8 cellular contexts compared by ENCODE assay signal in genomic region chr12:14769462-14769836, GRCh38. TPM values are rescaled to one million over a fixed set of nuclear protein-coding genes. Genes with fewer than 3 reads are reported as not detected.
A peak's percentile ranks its signal among the peaks of the same experiment; 100 is the strongest.
DNase-seq lines count a peak whose midpoint lies in the region; ATAC-seq and TF ChIP-seq lines count a peak whose summit lies in the region.

No MANE protein-coding gene starts in this region.

- in situ Hi-C loops in SK-MEL-5 (cut with HindIII; ENCODE audit: low pct_unique_long_range_greater_than_20kb, low sequenced_read_pairs) = no loop called here

- H3F3A ChIP-seq in GM23338 (replicated peaks; ENCODE audit: low read depth) (0 out of 2 replicates have a peak, but pooled peaks cover 5% of the 10 kb centered on the region), neural cell (ENCODE audit: insufficient read depth, low read length, poor library complexity, severe bottlenecking) (no peaks in the 10 kb centered on the region)

- no peak for TF ChIP-seq RAD21 in neural cell (conservative IDR thresholded peaks at IDR 0.05)

- H4K20me1 ChIP-seq in GM23338 (replicated peaks; ENCODE audit: insufficient read depth) (no peaks in the 10 kb centered on the region; the same call in 1 of the 2 replicates), neural cell (ENCODE audit: insufficient read depth) (no peaks in the 10 kb centered on the region)

- TF ChIP-seq CTCF in GM23338 (conservative IDR thresholded peaks at IDR 0.05; ENCODE audit: low read depth in 2 of 2) = peak in 1 of 2 experiments; percentile 68; a peak in 2 of 4 replicates
- TF ChIP-seq CTCF in esophagus muscularis mucosa (IDR thresholded peaks at IDR 0.05) = no peak
- TF ChIP-seq CTCF in neural cell (IDR thresholded peaks at IDR 0.05; ENCODE audit: poor library complexity, severe bottlenecking) = no peak

- DNase-seq in ELF-1 (ENCODE audit: low read depth, low spot score) (peak; percentile 89), GM23338 (ENCODE audit: low spot score) (peak; percentile 90), SK-MEL-5 (ENCODE audit: low read depth, low spot score) (peak; percentile 37), esophagus muscularis mucosa (ENCODE audit: extremely low spot score) (no peak), MV-4-11 (lab: John Stamatoyannopoulos, UW) (no peak)
- no peak for DNase-seq in stimulated activated CD4-positive, alpha-beta T cell treated with anti-CD3 and anti-CD28 coated beads, Interleukin-4, amount 100 ng/mL, for 1 hour

- H3K4me3 ChIP-seq in GM23338 (peak overlapping the region; percentile 82), esophagus muscularis mucosa (peak overlapping the region; percentile 74 to 85 (median 80)), neural cell (ENCODE audit: low read length) (peak overlapping the region; percentile 72)

- H3K4me2 ChIP-seq in GM23338 (peak overlapping the region; percentile 72), neural cell (ENCODE audit: low read length) (peak overlapping the region; percentile 15)

- ATAC-seq in GM23338 = peak; percentile 35
- ATAC-seq in GM21825 (IDR thresholded peaks at IDR 0.05; ENCODE audit: unreplicated experiment) = no peak

- peaks cover 54% of the 10 kb centered on the region for H3K36me3 Mint-ChIP-seq in GM23338 (ENCODE audit: low read depth)

- H3K9ac ChIP-seq in neural cell (ENCODE audit: low read length) = peak overlapping the region; percentile 74

- 8% methylated on average over 19 of the region's 19 CpGs for WGBS in esophagus muscularis mucosa

- H3K36me3 ChIP-seq in GM23338 (ENCODE audit: insufficient read depth) (no peaks in the 10 kb centered on the region), esophagus muscularis mucosa (no peaks in the 10 kb centered on the region), neural cell (ENCODE audit: insufficient read depth, low read length) (no peaks in the 10 kb centered on the region)

- H3K9me3 Mint-ChIP-seq in GM23338 = peaks cover 32% of the 10 kb centered on the region

- H2AFZ ChIP-seq in GM23338 = no peak overlapping the region
- no peak overlapping the region for H2AFZ ChIP-seq in neural cell (ENCODE audit: low read depth, low read length)

- H3K4me3 Mint-ChIP-seq in GM23338 = peak overlapping the region; percentile 98

- intact Hi-C loops in esophagus muscularis mucosa (cut with DNase I) = loop anchor here (5.0 kb wide), 1 partner anchor 33 kb away; the partner anchor contains the start of genes C12orf60 and WBP11

- H3K27ac ChIP-seq in GM23338 (ENCODE audit: low read depth) (peak overlapping the region; percentile 93), esophagus muscularis mucosa (replicated peaks in 1 of 4) (peak overlapping the region; percentile 93 to 98 (median 94)), neural cell (ENCODE audit: low read length) (peak overlapping the region; percentile 78)

- no peaks in the 10 kb centered on the region for H3K9me3 ChIP-seq in esophagus muscularis mucosa
- H3K9me3 ChIP-seq in neural cell (ENCODE audit: low read length) = no peaks in the 10 kb centered on the region

- no peaks in the 10 kb centered on the region for H3K9me2 ChIP-seq in GM23338 (ENCODE audit: insufficient read depth)
- H3K9me2 ChIP-seq in neural cell (ENCODE audit: insufficient read depth, low read length) = no peaks in the 10 kb centered on the region

- peaks cover 36% of the 10 kb centered on the region for H3K27me3 Mint-ChIP-seq in GM23338 (ENCODE audit: insufficient read depth, low read depth, poor library complexity)

- H3K79me2 ChIP-seq in GM23338 (replicated peaks; ENCODE audit: insufficient read depth) (peaks cover 49% of the 10 kb centered on the region), neural cell (replicated peaks; ENCODE audit: insufficient read depth, low read length) (no peaks in the 10 kb centered on the region)

- peak overlapping the region; percentile 100 for H3K27ac Mint-ChIP-seq in GM23338

- TF ChIP-seq EP300 in esophagus muscularis mucosa (IDR thresholded peaks at IDR 0.05) (no peak), neural cell (conservative IDR thresholded peaks at IDR 0.05; ENCODE audit: poor library complexity, severe bottlenecking) (no peak)

- H3K4me1 ChIP-seq in GM23338 (ENCODE audit: insufficient read depth) (peaks cover 6% of the 10 kb centered on the region), esophagus muscularis mucosa (peaks cover 5 to 40% (median 37%) of the 10 kb centered on the region in 4 donors)

- H3K27me3 ChIP-seq in GM23338 (ENCODE audit: insufficient read depth) = no peaks in the 10 kb centered on the region
- H3K27me3 ChIP-seq in esophagus muscularis mucosa = no peaks in the 10 kb centered on the region
- peaks cover 26% of the 10 kb centered on the region for H3K27me3 ChIP-seq in neural cell (ENCODE audit: insufficient read depth, low read depth, low read length)

- no peak for TF ChIP-seq POLR2A in esophagus muscularis mucosa (IDR thresholded peaks at IDR 0.05; ENCODE audit: low read depth)

- H3K4me1 Mint-ChIP-seq in GM23338 = peaks cover 23% of the 10 kb centered on the region

TF ChIP-seq in GM23338, 12 proteins besides CTCF, POLR2A, EP300 and RAD21:
- TF ChIP-seq POLR2AphosphoS5 (IDR thresholded peaks at IDR 0.05; ENCODE audit: low read depth) = no peak

TF ChIP-seq in neural cell, 6 proteins besides CTCF, POLR2A, EP300 and RAD21:
- no peak for TF ChIP-seq EZH2 (IDR thresholded peaks at IDR 0.05; ENCODE audit: borderline replicate concordance, insufficient read depth, low read length, poor library complexity, severe bottlenecking)
- no peak for TF ChIP-seq TAF1 (IDR thresholded peaks at IDR 0.05; ENCODE audit: low read depth)
- TF ChIP-seq SMC3 (conservative IDR thresholded peaks at IDR 0.05; ENCODE audit: poor library complexity) = no peak
- no peak for TF ChIP-seq REST (IDR thresholded peaks at IDR 0.05; ENCODE audit: borderline replicate concordance)
- no peak for TF ChIP-seq POLR2AphosphoS5 (IDR thresholded peaks at IDR 0.05)
- no peak for TF ChIP-seq MXI1 (conservative IDR thresholded peaks at IDR 0.05; ENCODE audit: poor library complexity, severe bottlenecking)

RNA-seq across cellular contexts. Expression of gene WBP11, which starts 33.8 kb away (rescaled TPM):
- total RNA-seq in GM23338 (2014; rRNA removed; shearing (Covaris generic)) = 33.8 and 57.1 TPM in 2 replicates
- polyA plus RNA-seq in GM23338 (2016; fragmentation: Nextera tagmentation; extraction: Ambion mirVana) (138 and 148 TPM in 2 replicates), neural cell (11.2 and 12.9 TPM in 2 replicates)
- 33.2 and 33.7 TPM in 2 replicates for total RNA-seq in SK-MEL-5 (2014; rRNA removed; shearing (Covaris generic))
- 62.4 and 70.6 TPM in 2 replicates for polyA plus RNA-seq in SK-MEL-5 (2015; cell fraction: cytosol; rRNA removed)
- 28.4 and 34.5 TPM in 2 replicates for polyA plus RNA-seq in SK-MEL-5 (2015; cell fraction: nucleus; rRNA removed)
- 10 to 100 TPM; 18.2 to 25.7 (median 19.1) TPM for total RNA-seq in esophagus muscularis mucosa
- polyA minus RNA-seq in neural cell = 27.0 and 37.7 TPM in 2 replicates

RNA-seq across cellular contexts. Expression of gene C12orf60, which starts 34.0 kb away (rescaled TPM):
- total RNA-seq in GM23338 (2014; rRNA removed; shearing (Covaris generic)) = 1.7 and 1.9 TPM in 2 replicates
- 1.3 and 2.3 TPM in 2 replicates for polyA plus RNA-seq in GM23338 (2016; fragmentation: Nextera tagmentation; extraction: Ambion mirVana)
- total RNA-seq in SK-MEL-5 (2014; rRNA removed; shearing (Covaris generic)) = 14.1 and 15.9 TPM in 2 replicates
- 4.2 and 4.3 TPM in 2 replicates for polyA plus RNA-seq in SK-MEL-5 (2015; cell fraction: cytosol; rRNA removed)
- polyA plus RNA-seq in SK-MEL-5 (2015; cell fraction: nucleus; rRNA removed) = 2.0 and 5.4 TPM in 2 replicates
- 1 to 10 TPM in 2 of 4 donors, under 1 TPM in 2; 0.66 to 2.1 (median 1.1) TPM for total RNA-seq in esophagus muscularis mucosa
- 3.8 and 4.8 TPM in 2 replicates for polyA plus RNA-seq in neural cell
- 2.2 and 2.5 TPM in 2 replicates for polyA minus RNA-seq in neural cell

RNA-seq across cellular contexts. Expression of gene SMCO3, which starts 44.5 kb away (rescaled TPM):
- total RNA-seq in GM23338 (2014; rRNA removed; shearing (Covaris generic)) = not detected in 2 replicates
- polyA plus RNA-seq in GM23338 (2016; fragmentation: Nextera tagmentation; extraction: Ambion mirVana) (0.13 TPM in 1 of 2 replicates, not detected in the other), neural cell (2.7 and 3.7 TPM in 2 replicates)
- total RNA-seq in SK-MEL-5 (2014; rRNA removed; shearing (Covaris generic)) = 0.24 TPM in 1 of 2 replicates, not detected in the other
- 0.05 and 0.09 TPM in 2 replicates for polyA plus RNA-seq in SK-MEL-5 (2015; cell fraction: cytosol; rRNA removed)
- polyA plus RNA-seq in SK-MEL-5 (2015; cell fraction: nucleus; rRNA removed) = not detected in 2 replicates
- under 1 TPM in 1 of 4 donors, not detected in 3; 0.23 TPM for total RNA-seq in esophagus muscularis mucosa
- polyA minus RNA-seq in neural cell = 6.1 and 10.7 TPM in 2 replicates

Comparison
In these comparisons a context has a peak if more than half of its experiments do, and no peak if none do; other contexts are left out.
1. DNase-seq: peak in ELF-1 (single experiment), GM23338 (single experiment) and SK-MEL-5 (single experiment); none in esophagus muscularis mucosa (single experiment), MV-4-11 (single experiment) and stimulated activated CD4-positive, alpha-beta T cell treated with anti-CD3 and anti-CD28 coated beads, Interleukin-4, amount 100 ng/mL, for 1 hour (single experiment).
2. Peak in every context shown above with its lines, with median percentiles within 50 percentile points of each other: H3K27ac ChIP-seq and H3K4me3 ChIP-seq.